In genomic region chr3:94065819-94066218, GRCh38 we compare ENCODE assay signal across 31 cellular contexts. TPM values are rescaled to one million over a fixed set of nuclear protein-coding genes. Genes with fewer than 3 reads are reported as not detected.
A peak's percentile ranks its signal among the peaks of the same experiment; 100 is the strongest.
DNase-seq lines count a peak whose midpoint lies in the region; ATAC-seq and TF ChIP-seq lines count a peak whose summit lies in the region.
"Had no signal": no experiment of that assay in that cellular context is flagged by ENCODE, and none has a peak within 500 bp of the region (broad histone marks: within the 10 kb centered on the region; RNA-seq: fewer than 3 reads in every experiment).

No MANE protein-coding gene starts in this region.

- H3K27me3 ChIP-seq in CD8-positive, alpha-beta T cell (ENCODE audit: insufficient read depth, low read length), result no peaks in the 10 kb centered on the region
- H3K27me3 ChIP-seq in mesendoderm (ENCODE audit: insufficient read depth, low read length, poor library complexity), result no peaks in the 10 kb centered on the region
- H3K27me3 ChIP-seq: esophagus muscularis mucosa, foreskin keratinocyte, tibial nerve had no signal

- no peak overlapping the region for H2AK5ac ChIP-seq in mesendoderm (ENCODE audit: low read length)

- CTCF ChIA-PET in activated CD4-positive, alpha-beta memory T cell treated with anti-CD3 and anti-CD28 coated beads for 36 hours (lab: Charles Lee), result interaction anchor here (1.6 to 2.3 kb wide), 3 partner anchors 28 to 58 kb away, joined by 3 to 7 read pairs (median 6); no protein-coding TSS in a partner anchor
- CTCF ChIA-PET in activated CD4-positive, alpha-beta memory T cell treated with anti-CD3 and anti-CD28 coated beads, Interleukin-2, amount 10 ng/mL, durations not matched to agents 7 days and 5 days (lab: Charles Lee), result interaction anchor here (1.1 to 1.5 kb wide), 2 partner anchors 63 to 92 kb away, joined by 3 to 4 read pairs; partner anchors contain the start of gene PROS1
- CTCF ChIA-PET in CD8-positive, alpha-beta T cell (lab: Charles Lee), result interaction anchor here (1.0 kb wide), 1 partner anchor 16 kb away, joined by 3 read pairs; no protein-coding TSS in a partner anchor

- peaks cover 36% of the 10 kb centered on the region for H3K36me3 Mint-ChIP-seq in activated CD4-positive, alpha-beta memory T cell treated with anti-CD3 and anti-CD28 coated beads for 36 hours
- peaks cover 51% of the 10 kb centered on the region for H3K36me3 Mint-ChIP-seq in activated CD4-positive, alpha-beta memory T cell treated with anti-CD3 and anti-CD28 coated beads, Interleukin-2, amount 10 ng/mL, durations not matched to agents 7 days and 5 days (ENCODE audit: low read depth)
- peaks cover 48% of the 10 kb centered on the region for H3K36me3 Mint-ChIP-seq in CD8-positive, alpha-beta T cell
- peaks cover 8% of the 10 kb centered on the region for H3K36me3 Mint-ChIP-seq in T-helper 17 cell (ENCODE audit: low read depth)

- no peak overlapping the region for H2BK15ac ChIP-seq in mesendoderm (replicated peaks; ENCODE audit: low read depth)

- no peak for TF ChIP-seq CTCF in CD8-positive, alpha-beta T cell (IDR thresholded peaks at IDR 0.05)

- POLR2A ChIA-PET in activated CD4-positive, alpha-beta memory T cell treated with anti-CD3 and anti-CD28 coated beads for 36 hours (lab: Charles Lee), result no interaction called here
- POLR2A ChIA-PET in activated CD4-positive, alpha-beta memory T cell treated with anti-CD3 and anti-CD28 coated beads, Interleukin-2, amount 10 ng/mL, durations not matched to agents 7 days and 5 days (lab: Charles Lee), result interaction anchor here (1.6 kb wide), 1 partner anchor 15 kb away, joined by 3 read pairs; no protein-coding TSS in a partner anchor
- POLR2A ChIA-PET in CD8-positive, alpha-beta T cell (lab: Charles Lee), result interaction anchor here (0.6 kb wide), 1 partner anchor 9 kb away, joined by 3 read pairs; no protein-coding TSS in a partner anchor

- H3K27ac ChIP-seq in CD8-positive, alpha-beta T cell (ENCODE audit: low read depth, low read length), result no peak overlapping the region
- no peak overlapping the region for H3K27ac ChIP-seq in mesendoderm (ENCODE audit: low read depth, low read length)
- H3K27ac ChIP-seq: A549, esophagus muscularis mucosa, foreskin keratinocyte had no signal

- no peak overlapping the region for H3K4me3 Mint-ChIP-seq in activated CD4-positive, alpha-beta memory T cell treated with anti-CD3 and anti-CD28 coated beads for 36 hours
- H3K4me3 Mint-ChIP-seq in activated CD4-positive, alpha-beta memory T cell treated with anti-CD3 and anti-CD28 coated beads, Interleukin-2, amount 10 ng/mL, durations not matched to agents 7 days and 5 days, result no peak overlapping the region
- no peak overlapping the region for H3K4me3 Mint-ChIP-seq in CD8-positive, alpha-beta T cell
- no peak overlapping the region for H3K4me3 Mint-ChIP-seq in T-helper 17 cell
- H3K4me3 Mint-ChIP-seq: GM23338, mesothelial cell of epicardium had no signal

- no peaks in the 10 kb centered on the region for H3K79me2 ChIP-seq in mesendoderm (ENCODE audit: control insufficient read depth, insufficient read depth, low read length)

- no peak overlapping the region for H3K18ac ChIP-seq in mesendoderm (ENCODE audit: low read length)

- ATAC-seq in CD8-positive, alpha-beta T cell, result no peak
- no peak for ATAC-seq in T-helper 17 cell
- ATAC-seq in GM21528 (IDR thresholded peaks at IDR 0.05; ENCODE audit: low FRiP score, unreplicated experiment), result no peak
- ATAC-seq: A549, foreskin keratinocyte, GM23338, K562, sciatic nerve had no signal

- H2BK5ac ChIP-seq in mesendoderm (ENCODE audit: low read length), result no peak overlapping the region

- H2BK120ac ChIP-seq in mesendoderm (ENCODE audit: low read depth, low read length), result no peak overlapping the region

- no peaks in the 10 kb centered on the region for H3K9me3 ChIP-seq in CD8-positive, alpha-beta T cell (ENCODE audit: low read length)
- no peaks in the 10 kb centered on the region for H3K9me3 ChIP-seq in T-helper 17 cell (ENCODE audit: control insufficient read depth, low read length, poor library complexity, severe bottlenecking)
- H3K9me3 ChIP-seq: A549, esophagus muscularis mucosa, tibial nerve had no signal

- DNase-seq in activated CD4-positive, alpha-beta memory T cell treated with anti-CD3 and anti-CD28 coated beads for 36 hours, result peak; percentile 32
- DNase-seq in activated CD4-positive, alpha-beta memory T cell treated with anti-CD3 and anti-CD28 coated beads, Interleukin-2, amount 10 ng/mL, durations not matched to agents 7 days and 5 days, result no peak
- no peak for DNase-seq in CD8-positive, alpha-beta T cell
- DNase-seq in T-helper 17 cell (no peak), mesendoderm (no peak), hippocampal formation (lab: John Stamatoyannopoulos, UW) (no peak)
- no peak for DNase-seq in central memory CD4-positive, alpha-beta T cell
- DNase-seq: activated CD4-positive, CD25-positive, alpha-beta regulatory T cell; activated naive CD4-positive, alpha-beta T cell; AML-193; dermis blood vessel endothelial cell; foreskin keratinocyte; kidney; NCI-H1092 treated with DMSO at 0.1 percent for 48 hours; NCI-H1694 treated with DMSO at 0.1 percent for 48 hours; NCI-H82; stimulated activated CD4-positive, alpha-beta T cell treated with anti-CD3 and anti-CD28 coated beads, Interleukin-12 subunit alpha, Interleukin-12 subunit beta, amount 100 ng/mL, for 4 hours; stimulated activated CD4-positive, alpha-beta T cell treated with anti-CD3 and anti-CD28 coated beads, Interleukin-2, amount 100 ng/mL, for 48 hours had no signal

- no peak overlapping the region for H4K8ac ChIP-seq in mesendoderm (ENCODE audit: low read depth, low read length)

- H3K4me3 ChIP-seq in CD8-positive, alpha-beta T cell (ENCODE audit: low read depth, low read length), result no peak overlapping the region
- no peak overlapping the region for H3K4me3 ChIP-seq in mesendoderm (ENCODE audit: low read length)
- H3K4me3 ChIP-seq: A549, esophagus muscularis mucosa, GM23338, K562, tibial nerve had no signal

- no peak overlapping the region for H3K4ac ChIP-seq in mesendoderm (ENCODE audit: low read depth, low read length)

- H3K27me3 Mint-ChIP-seq in activated CD4-positive, alpha-beta memory T cell treated with anti-CD3 and anti-CD28 coated beads for 36 hours, result no peaks in the 10 kb centered on the region
- H3K27me3 Mint-ChIP-seq in activated CD4-positive, alpha-beta memory T cell treated with anti-CD3 and anti-CD28 coated beads, Interleukin-2, amount 10 ng/mL, durations not matched to agents 7 days and 5 days, result no peaks in the 10 kb centered on the region
- H3K27me3 Mint-ChIP-seq in CD8-positive, alpha-beta T cell (ENCODE audit: low read depth), result no peaks in the 10 kb centered on the region
- no peaks in the 10 kb centered on the region for H3K27me3 Mint-ChIP-seq in T-helper 17 cell
- H3K27me3 Mint-ChIP-seq: progenitor cell of endocrine pancreas had no signal

- H3K4me1 Mint-ChIP-seq in activated CD4-positive, alpha-beta memory T cell treated with anti-CD3 and anti-CD28 coated beads for 36 hours (ENCODE audit: low read depth), result peaks cover 62% of the 10 kb centered on the region
- peaks cover 65% of the 10 kb centered on the region for H3K4me1 Mint-ChIP-seq in activated CD4-positive, alpha-beta memory T cell treated with anti-CD3 and anti-CD28 coated beads, Interleukin-2, amount 10 ng/mL, durations not matched to agents 7 days and 5 days
- H3K4me1 Mint-ChIP-seq in CD8-positive, alpha-beta T cell (ENCODE audit: low read depth), result peaks cover 71% of the 10 kb centered on the region
- peaks cover 36% of the 10 kb centered on the region for H3K4me1 Mint-ChIP-seq in T-helper 17 cell

- intact Hi-C loops in activated CD4-positive, alpha-beta memory T cell treated with anti-CD3 and anti-CD28 coated beads for 36 hours (cut with micrococcal nuclease), result loop anchor here (1.0 kb wide), 1 partner anchor 55 kb away; no protein-coding TSS in a partner anchor
- intact Hi-C loops in CD8-positive, alpha-beta T cell (cut with DNase I, micrococcal nuclease), result no loop called here

- no CpG with 5 or more reads among the region's 1 CpG for WGBS in mesendoderm (ENCODE audit: extremely low coverage, insufficient coverage, low lambda C conversion rate)

- peak overlapping the region; percentile 43 for H3K56ac ChIP-seq in mesendoderm (ENCODE audit: low read length)

- no peak overlapping the region for H3K27ac Mint-ChIP-seq in activated CD4-positive, alpha-beta memory T cell treated with anti-CD3 and anti-CD28 coated beads for 36 hours
- no peak overlapping the region for H3K27ac Mint-ChIP-seq in activated CD4-positive, alpha-beta memory T cell treated with anti-CD3 and anti-CD28 coated beads, Interleukin-2, amount 10 ng/mL, durations not matched to agents 7 days and 5 days
- H3K27ac Mint-ChIP-seq in CD8-positive, alpha-beta T cell, result peak overlapping the region; percentile 9
- H3K27ac Mint-ChIP-seq in T-helper 17 cell, result peak overlapping the region; percentile 56
- H3K27ac Mint-ChIP-seq: GM23338, mesothelial cell of epicardium had no signal

- peaks cover 23% of the 10 kb centered on the region for H3K4me1 ChIP-seq in CD8-positive, alpha-beta T cell (ENCODE audit: insufficient read depth, low read length)
- H3K4me1 ChIP-seq in mesendoderm (ENCODE audit: control insufficient read depth, low read depth, low read length), result peaks cover 4% of the 10 kb centered on the region

- H3K36me3 ChIP-seq in CD8-positive, alpha-beta T cell (ENCODE audit: insufficient read depth, low read length), result peaks cover 6% of the 10 kb centered on the region
- no peaks in the 10 kb centered on the region for H3K36me3 ChIP-seq in mesendoderm (ENCODE audit: control insufficient read depth, insufficient read depth, low read length)

- H3K23ac ChIP-seq in mesendoderm (ENCODE audit: low read length), result no peak overlapping the region

- H3K9me3 Mint-ChIP-seq in activated CD4-positive, alpha-beta memory T cell treated with anti-CD3 and anti-CD28 coated beads for 36 hours, result peaks cover 9% of the 10 kb centered on the region
- H3K9me3 Mint-ChIP-seq in activated CD4-positive, alpha-beta memory T cell treated with anti-CD3 and anti-CD28 coated beads, Interleukin-2, amount 10 ng/mL, durations not matched to agents 7 days and 5 days, result peaks cover 8% of the 10 kb centered on the region
- peaks cover 2% of the 10 kb centered on the region for H3K9me3 Mint-ChIP-seq in CD8-positive, alpha-beta T cell
- H3K9me3 Mint-ChIP-seq: GM23338 had no signal

- peaks cover 2% of the 10 kb centered on the region for H3K79me1 ChIP-seq in mesendoderm (ENCODE audit: low read length)

- no peak overlapping the region for H3K4me2 ChIP-seq in mesendoderm (ENCODE audit: low read length)
- H3K4me2 ChIP-seq: GM23338 had no signal

- H4K5ac ChIP-seq in mesendoderm (ENCODE audit: low read length), result no peak overlapping the region

- no peak overlapping the region for H3K9ac ChIP-seq in mesendoderm (ENCODE audit: low read length)

RNA-seq across cellular contexts. Expression of gene NSUN3, which starts 3.0 kb away (rescaled TPM):
- 10 to 100 TPM; 15.3 to 16.2 TPM for total RNA-seq in activated CD4-positive, alpha-beta memory T cell treated with anti-CD3 and anti-CD28 coated beads for 36 hours
- total RNA-seq in activated CD4-positive, alpha-beta memory T cell treated with anti-CD3 and anti-CD28 coated beads, Interleukin-2, amount 10 ng/mL, durations not matched to agents 7 days and 5 days, result 10 to 100 TPM; 15.2 to 16.1 TPM
- 10 to 100 TPM; 12.3 to 15.9 TPM for total RNA-seq in CD8-positive, alpha-beta T cell
- total RNA-seq in T-helper 17 cell, result 10 to 100 TPM; 16.7 to 18.1 TPM
- polyA plus RNA-seq in mesendoderm (2013, experiment 1 of 2), result 4.3 TPM
- 4.3 TPM for polyA plus RNA-seq in mesendoderm (2013, experiment 2 of 2)

RNA-seq across cellular contexts. Expression of gene DHFR2, which starts 3.1 kb away (rescaled TPM):
- total RNA-seq in activated CD4-positive, alpha-beta memory T cell treated with anti-CD3 and anti-CD28 coated beads for 36 hours, result 1 to 10 TPM; 6.8 to 9.7 TPM
- 10 to 100 TPM in 1 of 2 experiments, 1 to 10 TPM in 1; 9.4 to 10.4 TPM for total RNA-seq in activated CD4-positive, alpha-beta memory T cell treated with anti-CD3 and anti-CD28 coated beads, Interleukin-2, amount 10 ng/mL, durations not matched to agents 7 days and 5 days
- total RNA-seq in CD8-positive, alpha-beta T cell, result 1 to 10 TPM in 1 of 2 experiments, under 1 TPM in 1; 0.65 to 1.4 TPM
- total RNA-seq in T-helper 17 cell, result 1 to 10 TPM; 2.4 to 2.6 TPM
- polyA plus RNA-seq in mesendoderm (2013, experiment 1 of 2), result 1.6 TPM
- polyA plus RNA-seq in mesendoderm (2013, experiment 2 of 2), result 1.5 TPM

RNA-seq across cellular contexts. Expression of gene STX19, which starts 37.4 kb away (rescaled TPM):
- total RNA-seq in activated CD4-positive, alpha-beta memory T cell treated with anti-CD3 and anti-CD28 coated beads for 36 hours, result not detected
- total RNA-seq in activated CD4-positive, alpha-beta memory T cell treated with anti-CD3 and anti-CD28 coated beads, Interleukin-2, amount 10 ng/mL, durations not matched to agents 7 days and 5 days, result not detected
- not detected for total RNA-seq in CD8-positive, alpha-beta T cell
- total RNA-seq in T-helper 17 cell, result not detected
- polyA plus RNA-seq in mesendoderm (2013, experiment 1 of 2), result 0.04 TPM
- polyA plus RNA-seq in mesendoderm (2013, experiment 2 of 2), result 0.06 TPM
- total RNA-seq: dermis blood vessel endothelial cell, esophagus muscularis mucosa, GM23338, K562, kidney, liver, MCF 10A, NCI-H460, progenitor cell of endocrine pancreas, RPMI7951, tibial nerve had no signal

Comparison
In these comparisons a context has a peak if more than half of its experiments do, and no peak if none do; other contexts are left out.
1. H3K27ac Mint-ChIP-seq: peak in CD8-positive, alpha-beta T cell (single experiment) and T-helper 17 cell (single experiment); none in activated CD4-positive, alpha-beta memory T cell treated with anti-CD3 and anti-CD28 coated beads for 36 hours (single experiment) and activated CD4-positive, alpha-beta memory T cell treated with anti-CD3 and anti-CD28 coated beads, Interleukin-2, amount 10 ng/mL, durations not matched to agents 7 days and 5 days (single experiment).